In genomic region chr19:7781157-7781556, GRCh38 we compare ENCODE assay signal across 26 cellular contexts. TPM values are rescaled to one million over a fixed set of nuclear protein-coding genes. Genes with fewer than 3 reads are reported as not detected.
"Had no signal": no experiment of that assay in that cellular context is flagged by ENCODE, and none has a peak within 500 bp of the region (broad histone marks: within the 10 kb centered on the region; RNA-seq: fewer than 3 reads in every experiment).

No MANE protein-coding gene starts in this region.

- H3K27ac Mint-ChIP-seq: activated CD4-positive, alpha-beta memory T cell treated with anti-CD3 and anti-CD28 coated beads for 36 hours; activated CD4-positive, alpha-beta T cell treated with anti-CD3 and anti-CD28 coated beads, Interleukin-2, amount 10 ng/mL, durations not matched to agents 7 days and 5 days; activated naive CD8-positive, alpha-beta T cell treated with anti-CD3 and anti-CD28 coated beads, Interleukin-2, amount 10 ng/mL, durations not matched to agents 7 days and 5 days; activated T-helper 2 cell treated with anti-CD3 and anti-CD28 coated beads, Interferon-gamma antibody, Interleukin-2, Interleukin-4, amounts not matched to agents 10 μg/mL and 5 μg/mL and 100 μg/mL, durations not matched to agents 14 hours and 24 hours and 36 hours; IgD-negative memory B cell; T-cell had no signal

- H3K27ac ChIP-seq: adrenal gland, PC-9, SK-N-MC had no signal

- DNase-seq: activated CD4-positive, alpha-beta memory T cell treated with anti-CD3 and anti-CD28 coated beads for 36 hours; activated CD4-positive, alpha-beta T cell treated with anti-CD3 and anti-CD28 coated beads, Interleukin-2, amount 10 ng/mL, durations not matched to agents 7 days and 5 days; activated CD4-positive, CD25-positive, alpha-beta regulatory T cell; activated CD8-positive, alpha-beta memory T cell treated with anti-CD3 and anti-CD28 coated beads for 24 hours; activated naive CD4-positive, alpha-beta T cell treated with anti-CD3 and anti-CD28 coated beads, Interleukin-2, amount 50 U/mL, for 16 hours; activated naive CD8-positive, alpha-beta T cell treated with anti-CD3 and anti-CD28 coated beads, Interleukin-2, amount 10 ng/mL, durations not matched to agents 7 days and 5 days; activated T-cell treated with anti-CD3 and anti-CD28 coated beads, Interleukin-2, amount 50 U/mL, for 48 hours; adrenal gland; aorta; central memory CD4-positive, alpha-beta T cell; KG1; NCI-H1092; NCI-H1417; NCI-H2029; NCI-H2107; PC-9; T-cell; T-helper 2 cell; T1000 had no signal

- H3K36me3 Mint-ChIP-seq: activated CD4-positive, alpha-beta memory T cell treated with anti-CD3 and anti-CD28 coated beads for 36 hours; activated naive CD8-positive, alpha-beta T cell treated with anti-CD3 and anti-CD28 coated beads, Interleukin-2, amount 10 ng/mL, durations not matched to agents 7 days and 5 days; IgD-negative memory B cell; T-cell had no signal

- H3K4me1 Mint-ChIP-seq: activated CD4-positive, alpha-beta T cell treated with anti-CD3 and anti-CD28 coated beads, Interleukin-2, amount 10 ng/mL, durations not matched to agents 7 days and 5 days; activated naive CD8-positive, alpha-beta T cell treated with anti-CD3 and anti-CD28 coated beads, Interleukin-2, amount 10 ng/mL, durations not matched to agents 7 days and 5 days; T-cell had no signal

- H3K9me3 Mint-ChIP-seq: activated CD4-positive, alpha-beta memory T cell treated with anti-CD3 and anti-CD28 coated beads for 36 hours; IgD-negative memory B cell had no signal

- ATAC-seq: T-cell had no signal

- H3K4me3 Mint-ChIP-seq: activated CD4-positive, alpha-beta memory T cell treated with anti-CD3 and anti-CD28 coated beads for 36 hours; activated CD4-positive, alpha-beta T cell treated with anti-CD3 and anti-CD28 coated beads, Interleukin-2, amount 10 ng/mL, durations not matched to agents 7 days and 5 days; activated naive CD8-positive, alpha-beta T cell treated with anti-CD3 and anti-CD28 coated beads, Interleukin-2, amount 10 ng/mL, durations not matched to agents 7 days and 5 days; IgD-negative memory B cell; T-cell had no signal

RNA-seq across cellular contexts. Expression of gene CLEC4M, which starts 18.1 kb away (rescaled TPM):
- total RNA-seq: activated CD4-positive, alpha-beta memory T cell treated with anti-CD3 and anti-CD28 coated beads for 36 hours; activated CD4-positive, alpha-beta T cell treated with anti-CD3 and anti-CD28 coated beads, Interleukin-2, amount 10 ng/mL, durations not matched to agents 7 days and 5 days; activated naive CD8-positive, alpha-beta T cell treated with anti-CD3 and anti-CD28 coated beads, Interleukin-2, amount 10 ng/mL, durations not matched to agents 7 days and 5 days; activated T-helper 2 cell treated with anti-CD3 and anti-CD28 coated beads, Interferon-gamma antibody, Interleukin-2, Interleukin-4, amounts not matched to agents 10 μg/mL and 5 μg/mL and 100 μg/mL, durations not matched to agents 14 hours and 24 hours and 36 hours; aorta; bronchial epithelial cell; LHCN-M2; M059J; PC-9; RPMI7951 had no signal

RNA-seq across cellular contexts. Expression of gene CD209, which starts 33.8 kb away (rescaled TPM):
- total RNA-seq: activated CD4-positive, alpha-beta memory T cell treated with anti-CD3 and anti-CD28 coated beads for 36 hours; activated CD4-positive, alpha-beta T cell treated with anti-CD3 and anti-CD28 coated beads, Interleukin-2, amount 10 ng/mL, durations not matched to agents 7 days and 5 days; activated T-helper 2 cell treated with anti-CD3 and anti-CD28 coated beads, Interferon-gamma antibody, Interleukin-2, Interleukin-4, amounts not matched to agents 10 μg/mL and 5 μg/mL and 100 μg/mL, durations not matched to agents 14 hours and 24 hours and 36 hours; bronchial epithelial cell; LHCN-M2; M059J; PC-9; RPMI7951 had no signal

RNA-seq across cellular contexts. Expression of gene CLEC4G, which starts 49.2 kb away (rescaled TPM):
- total RNA-seq: activated CD4-positive, alpha-beta memory T cell treated with anti-CD3 and anti-CD28 coated beads for 36 hours; activated CD4-positive, alpha-beta T cell treated with anti-CD3 and anti-CD28 coated beads, Interleukin-2, amount 10 ng/mL, durations not matched to agents 7 days and 5 days; activated naive CD8-positive, alpha-beta T cell treated with anti-CD3 and anti-CD28 coated beads, Interleukin-2, amount 10 ng/mL, durations not matched to agents 7 days and 5 days; activated T-helper 2 cell treated with anti-CD3 and anti-CD28 coated beads, Interferon-gamma antibody, Interleukin-2, Interleukin-4, amounts not matched to agents 10 μg/mL and 5 μg/mL and 100 μg/mL, durations not matched to agents 14 hours and 24 hours and 36 hours; bronchial epithelial cell; LHCN-M2; M059J; PC-9; RPMI7951; T-cell had no signal
